19 cellular contexts compared by ENCODE assay signal in genomic region chr1:3356827-3357457, GRCh38.
"Had no signal": no experiment of that assay in that cellular context is flagged by ENCODE, and none has a peak within 500 bp of the region (broad histone marks: within the 10 kb centered on the region; RNA-seq: fewer than 3 reads in every experiment).

No MANE protein-coding gene starts in this region.

- H3K36me3 ChIP-seq: gastrocnemius medialis, prostate gland had no signal

- DNase-seq: activated CD4-positive, alpha-beta memory T cell treated with anti-CD3 and anti-CD28 coated beads for 36 hours; activated CD4-positive, alpha-beta T cell treated with anti-CD3 and anti-CD28 coated beads for 36 hours; activated gamma-delta T cell treated with Interleukin-2 at 50 U/mL for 16 hours; activated T-cell treated with anti-CD3 and anti-CD28 coated beads for 4 hours; gastrocnemius medialis; head of caudate nucleus; kidney glomerular epithelial cell; left ventricle myocardium superior; stimulated activated naive CD8-positive, alpha-beta T cell treated with anti-CD3 and anti-CD28 coated beads, Interleukin-15, Interleukin-2, amounts not matched to agents 100 U/mL and 50 U/mL, for 24 hours; substantia nigra; T-helper 2 cell; trophoblast cell had no signal

- H3K9me3 Mint-ChIP-seq: activated CD4-positive, alpha-beta memory T cell treated with anti-CD3 and anti-CD28 coated beads for 36 hours; activated T-helper 1 cell treated with anti-CD3 and anti-CD28 coated beads, Interleukin-12 subunit alpha, Interleukin-12 subunit beta, Interleukin-2, Interleukin-4 antibody, amounts not matched to agents 30 ng/mL and 10 ng/mL and 1 ng/mL, durations not matched to agents 14 hours and 24 hours and 36 hours; immature natural killer cell; neural crest cell had no signal

- H3K27ac Mint-ChIP-seq: activated CD4-positive, alpha-beta memory T cell treated with anti-CD3 and anti-CD28 coated beads for 36 hours; activated CD4-positive, alpha-beta T cell treated with anti-CD3 and anti-CD28 coated beads for 36 hours; activated naive CD8-positive, alpha-beta T cell; activated T-helper 1 cell treated with anti-CD3 and anti-CD28 coated beads, Interleukin-12 subunit alpha, Interleukin-12 subunit beta, Interleukin-2, Interleukin-4 antibody, amounts not matched to agents 30 ng/mL and 10 ng/mL and 1 ng/mL, durations not matched to agents 14 hours and 24 hours and 36 hours; immature natural killer cell had no signal

- H3K9me3 ChIP-seq: gastrocnemius medialis, prostate gland had no signal

- H3K4me3 ChIP-seq: gastrocnemius medialis, prostate gland, skin epidermis had no signal

- ATAC-seq: activated CD4-positive, alpha-beta T cell treated with anti-CD3 and anti-CD28 coated beads for 36 hours; esophagus mucosa; gastrocnemius medialis; left ventricle myocardium superior; stimulated activated naive CD8-positive, alpha-beta T cell treated with anti-CD3 and anti-CD28 coated beads, Interleukin-15, Interleukin-2, amounts not matched to agents 100 U/mL and 50 U/mL, for 24 hours had no signal

- H3K4me1 Mint-ChIP-seq: activated CD4-positive, alpha-beta T cell treated with anti-CD3 and anti-CD28 coated beads for 36 hours had no signal

- H3K4me3 Mint-ChIP-seq: activated CD4-positive, alpha-beta memory T cell treated with anti-CD3 and anti-CD28 coated beads for 36 hours; activated CD4-positive, alpha-beta T cell treated with anti-CD3 and anti-CD28 coated beads for 36 hours; activated naive CD8-positive, alpha-beta T cell; activated T-helper 1 cell treated with anti-CD3 and anti-CD28 coated beads, Interleukin-12 subunit alpha, Interleukin-12 subunit beta, Interleukin-2, Interleukin-4 antibody, amounts not matched to agents 30 ng/mL and 10 ng/mL and 1 ng/mL, durations not matched to agents 14 hours and 24 hours and 36 hours; neural crest cell had no signal

- H3K36me3 Mint-ChIP-seq: activated CD4-positive, alpha-beta memory T cell treated with anti-CD3 and anti-CD28 coated beads for 36 hours; activated naive CD8-positive, alpha-beta T cell; immature natural killer cell had no signal

- H3K27me3 Mint-ChIP-seq: activated naive CD8-positive, alpha-beta T cell had no signal

- H3K27ac ChIP-seq: gastrocnemius medialis, prostate gland, skin epidermis had no signal

- H3K4me1 ChIP-seq: gastrocnemius medialis had no signal
